2 cellular contexts compared by ENCODE assay signal in genomic region chr9:137311971-137312851, GRCh38.
TF ChIP-seq lines count a peak whose summit lies in the region.

No MANE protein-coding gene starts in this region.

TF ChIP-seq in A549, 52 proteins besides CTCF, POLR2A, EP300 and RAD21:
- TF ChIP-seq HEYL (CRISPR knock-in tag; IDR thresholded peaks at IDR 0.05), result no peak
- TF ChIP-seq EHF (CRISPR knock-in tag; IDR thresholded peaks at IDR 0.05), result no peak
- no peak for TF ChIP-seq MAX (IDR thresholded peaks at IDR 0.05)
- TF ChIP-seq NFE2L2 (conservative IDR thresholded peaks at IDR 0.05; ENCODE audit: low read length), result no peak
- TF ChIP-seq BHLHE40 (IDR thresholded peaks at IDR 0.05; ENCODE audit: low read depth, low read length), result no peak
- TF ChIP-seq NPAS2 (CRISPR knock-in tag; IDR thresholded peaks at IDR 0.05; ENCODE audit: borderline replicate concordance), result no peak
- TF ChIP-seq ATOH8 (CRISPR knock-in tag; IDR thresholded peaks at IDR 0.05; ENCODE audit: low read depth), result no peak
- no peak for TF ChIP-seq HOXB13 (CRISPR knock-in tag; IDR thresholded peaks at IDR 0.05; ENCODE audit: low read depth)

TF ChIP-seq in HCT116, 20 proteins besides CTCF, POLR2A, EP300 and RAD21:
- TF ChIP-seq REST (IDR thresholded peaks at IDR 0.05; ENCODE audit: low read depth) (no peak), POLR2AphosphoS5 (IDR thresholded peaks at IDR 0.05; ENCODE audit: low read depth, low read length) (no peak), EZH2 (IDR thresholded peaks at IDR 0.05) (no peak), SP1 (IDR thresholded peaks at IDR 0.05; ENCODE audit: low read depth) (no peak), EZH2phosphoT487 (IDR thresholded peaks at IDR 0.05; ENCODE audit: borderline replicate concordance) (no peak), TCF7L2 (IDR thresholded peaks at IDR 0.05; ENCODE audit: borderline replicate concordance, extremely low read depth, insufficient read depth, insufficient read length) (no peak), ZNF274 (IDR thresholded peaks at IDR 0.05; ENCODE audit: low read depth, low read length) (no peak), MAX (IDR thresholded peaks at IDR 0.05) (no peak), ATF3 (IDR thresholded peaks at IDR 0.05) (no peak)
TF ChIP-seq in HCT116: peak in this region for 0.
